22 cellular contexts compared by ENCODE assay signal in the genomic region with DNA sequence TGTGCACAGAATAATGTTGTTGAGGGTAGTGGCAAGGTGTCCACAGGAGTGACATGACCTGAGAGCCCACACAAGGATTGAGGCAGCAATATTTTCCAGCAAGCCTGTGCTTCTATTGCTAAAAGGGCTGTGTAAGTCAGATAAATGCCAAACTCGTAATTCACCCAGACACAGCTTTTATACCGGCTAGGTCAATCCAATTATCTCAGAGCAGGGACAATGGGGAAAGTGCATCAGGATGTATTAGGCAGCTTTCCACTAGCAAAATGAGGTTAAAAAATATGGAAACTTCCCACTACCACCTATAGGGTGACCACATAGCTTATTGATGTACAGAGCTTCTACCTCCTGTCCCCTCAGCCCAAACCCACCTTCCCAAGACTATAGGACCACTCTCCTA. TPM values are rescaled to one million over a fixed set of nuclear protein-coding genes. Genes with fewer than 3 reads are reported as not detected.
"Had no signal": no experiment of that assay in that cellular context is flagged by ENCODE, and none has a peak within 500 bp of the region (broad histone marks: within the 10 kb centered on the region; RNA-seq: fewer than 3 reads in every experiment).

No MANE protein-coding gene starts in this region.

- H2AFZ ChIP-seq: parathyroid adenoma had no signal

- H3K27ac ChIP-seq: epithelial cell of prostate, gastrocnemius medialis, neutrophil, parathyroid adenoma, right atrium auricular region, suprapubic skin, transverse colon, vagina had no signal

- H3K79me2 ChIP-seq: parathyroid adenoma had no signal

- H3K4me1 ChIP-seq: gastrocnemius medialis, parathyroid adenoma, right atrium auricular region, suprapubic skin, transverse colon, vagina had no signal

- H3K9me3 ChIP-seq: gastrocnemius medialis, neutrophil, right atrium auricular region, suprapubic skin, transverse colon, vagina had no signal

- DNase-seq: effector CD8-positive, alpha-beta T cell; endodermal cell; foreskin fibroblast; gastrocnemius medialis; head of caudate nucleus; naive B cell; stimulated activated CD4-positive, alpha-beta T cell treated with anti-CD3 and anti-CD28 coated beads, Interleukin-12 subunit alpha, Interleukin-12 subunit beta, amount 100 ng/mL, for 4 hours; stimulated activated CD4-positive, alpha-beta T cell treated with anti-CD3 and anti-CD28 coated beads, Interleukin-1b, Interleukin-23, amount 100 ng/mL, for 48 hours; stimulated activated CD4-positive, alpha-beta T cell treated with anti-CD3 and anti-CD28 coated beads, Interleukin-4, amount 100 ng/mL, for 1 hour; stimulated activated CD8-positive, alpha-beta memory T cell treated with anti-CD3 and anti-CD28 coated beads, Interleukin-4, amount 100 ng/mL, for 48 hours; stimulated activated naive CD4-positive, alpha-beta T cell; stimulated activated naive CD8-positive, alpha-beta T cell treated with anti-CD3 and anti-CD28 coated beads, Interleukin-15, amount 100 ng/mL, for 72 hours; transverse colon had no signal

- H3K27me3 ChIP-seq: gastrocnemius medialis, neutrophil, right atrium auricular region, suprapubic skin, transverse colon, vagina had no signal

- H3K9ac ChIP-seq: parathyroid adenoma had no signal

- H3K4me2 ChIP-seq: smooth muscle cell had no signal

- H3K4me3 ChIP-seq: gastrocnemius medialis, lung, right atrium auricular region, smooth muscle cell, suprapubic skin, transverse colon, vagina had no signal

- H3K36me3 ChIP-seq: gastrocnemius medialis, neutrophil, right atrium auricular region, suprapubic skin, transverse colon, vagina had no signal

RNA-seq across cellular contexts. Expression of a gene that starts 34.8 kb away (rescaled TPM):
- polyA plus RNA-seq: keratinocyte had no signal

RNA-seq across cellular contexts. Expression of a gene that starts 56.9 kb away (rescaled TPM):
- polyA plus RNA-seq: keratinocyte, smooth muscle cell had no signal
